In the genomic region with DNA sequence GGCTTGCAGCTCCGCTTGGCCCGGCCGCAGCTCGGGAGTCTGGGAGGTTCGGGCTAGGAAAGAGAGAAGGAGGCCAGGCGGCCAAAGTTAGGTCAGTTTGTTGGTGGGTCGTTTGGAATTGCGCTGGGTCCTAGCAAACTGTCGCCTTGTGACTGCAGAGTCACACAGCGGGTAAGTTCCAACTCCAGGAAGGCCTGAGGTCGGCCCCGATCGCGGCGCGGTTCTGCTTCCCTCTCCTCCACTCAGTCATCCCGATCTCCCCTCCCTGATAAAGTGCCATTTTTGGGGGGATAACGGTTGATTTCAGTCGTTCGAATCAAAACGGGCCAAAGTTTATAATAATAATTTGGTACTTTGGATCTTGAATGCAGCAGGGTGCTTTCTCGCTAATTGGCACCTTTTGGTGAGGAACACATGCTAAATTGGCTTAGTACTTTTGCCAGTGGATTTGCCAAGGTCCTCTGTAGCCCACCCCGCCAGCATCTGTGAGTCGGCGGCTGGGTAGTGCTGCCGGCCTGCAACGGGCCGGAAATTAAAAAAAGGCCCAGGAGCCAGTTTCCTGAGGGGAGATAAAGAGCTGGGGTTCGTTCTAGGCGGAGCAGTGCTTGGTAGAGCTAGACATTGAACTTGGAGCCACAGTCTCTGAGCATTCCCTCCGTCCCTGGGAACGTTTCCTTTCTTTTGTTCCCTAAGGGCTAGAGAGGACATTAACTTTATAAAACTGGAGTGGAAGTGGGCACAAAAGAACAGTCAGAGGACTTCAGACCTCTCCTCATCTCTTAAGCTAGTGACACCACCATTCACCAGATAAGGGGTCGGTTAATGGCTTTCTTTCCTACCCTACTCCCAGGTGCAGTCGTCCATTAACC, we compare ENCODE assay signal across 8 cellular contexts. TPM values are rescaled to one million over a fixed set of nuclear protein-coding genes. Genes with fewer than 3 reads are reported as not detected.
DNase-seq lines count a peak whose midpoint lies in the region; ATAC-seq, FAIRE-seq and TF ChIP-seq lines count a peak whose summit lies in the region.

No MANE protein-coding gene starts in this region.

- peak overlapping the region; percentile 91 for H3K4me2 ChIP-seq in K562 (ENCODE audit: insufficient read depth, low read length)

- no peak; a peak in 1 of 4 replicates for TF ChIP-seq RAD21 in K562 (CRISPR knock-in tag; conservative IDR thresholded peaks at IDR 0.05 in 1 of 2, IDR thresholded peaks at IDR 0.05 in 1 of 2)

- peak overlapping the region; percentile 89 for H3K27ac Mint-ChIP-seq in stimulated activated memory B cell treated with anti-CD40 and anti-IgM and Interleukin-4, amounts not matched to agents 10 μg/mL and 1 μg/mL and 100 μg/mL, for 72 hours

- peaks cover 43 to 47% of the 10 kb centered on the region in 2 experiments for H3K4me1 ChIP-seq in K562 (replicated peaks in 1 of 2; ENCODE audit: control insufficient read depth in 2 of 2, insufficient read depth in 2 of 2, low read length in 2 of 2)

- peak overlapping the region; percentile 77 for H2AFZ ChIP-seq in K562 (ENCODE audit: low read depth, low read length)

- DNase-seq in K562 (ENCODE audit: extremely low read depth in 1 of 4, low spot score in 3 of 4) (peak; percentile 72 to 87 (median 82)), kidney glomerular epithelial cell (lab: John Stamatoyannopoulos, UW) (peak; percentile 18)

- in situ Hi-C loops in K562 (cut with MboI): no loop called here

- CTCF ChIA-PET in K562 (lab: Yijun Ruan, JAX; ENCODE audit: low intra/inter-chr PET ratio): interaction anchor here (0.5 kb wide), 1 partner anchor 718 kb away, joined by 3 read pairs; no protein-coding TSS in a partner anchor

- H3K27me3 Mint-ChIP-seq in stimulated activated memory B cell treated with anti-CD40 and anti-IgM and Interleukin-4, amounts not matched to agents 10 μg/mL and 1 μg/mL and 100 μg/mL, for 72 hours: no peaks in the 10 kb centered on the region

- TF ChIP-seq CTCF in C4-2B (conservative IDR thresholded peaks at IDR 0.05): no peak
- TF ChIP-seq CTCF in K562 (IDR thresholded peaks at IDR 0.05 in 2 of 3, conservative IDR thresholded peaks at IDR 0.05 in 1 of 3; ENCODE audit: insufficient read depth in 2 of 3, low read depth in 1 of 3, low read length in 3 of 3): peak in 1 of 3 experiments; percentile 14; a peak in 1 of 6 replicates

- POLR2A ChIA-PET in K562 (lab: Yijun Ruan, JAX): interaction anchor here (0.5 to 7.6 kb wide), 30 partner anchors 8 to 790 kb away, joined by 3 to 112 read pairs (median 5); a partner anchor contains a TSS

- H3K9me3 ChIP-seq in K562 (replicated peaks; ENCODE audit: control insufficient read depth, insufficient read depth, low read depth, low read length): no peaks in the 10 kb centered on the region

- H3K36me3 Mint-ChIP-seq in stimulated activated memory B cell treated with anti-CD40 and anti-IgM and Interleukin-4, amounts not matched to agents 10 μg/mL and 1 μg/mL and 100 μg/mL, for 72 hours: peaks cover 22% of the 10 kb centered on the region

- peak overlapping the region; percentile 98 for H3K27ac ChIP-seq in C4-2B
- peak overlapping the region; percentile 93 for H3K27ac ChIP-seq in K562 (ENCODE audit: extremely low read depth, low read depth, low read length)

- no peak for TF ChIP-seq POLR2A in K562 (conservative IDR thresholded peaks at IDR 0.05)

- H4K20me1 ChIP-seq in K562 (replicated peaks; ENCODE audit: control insufficient read depth, insufficient read depth, low read length): peaks cover 55% of the 10 kb centered on the region

- no peaks in the 10 kb centered on the region for H3K27me3 ChIP-seq in K562 (ENCODE audit: control insufficient read depth in 2 of 2, insufficient read depth in 2 of 2, low read length in 2 of 2)

- no peak for FAIRE-seq in K562 (lab: Jason Lieb, UNC)

- peaks cover 44% of the 10 kb centered on the region for H3K4me1 Mint-ChIP-seq in stimulated activated memory B cell treated with anti-CD40 and anti-IgM and Interleukin-4, amounts not matched to agents 10 μg/mL and 1 μg/mL and 100 μg/mL, for 72 hours

- H3K79me2 ChIP-seq in K562 (ENCODE audit: control insufficient read depth, insufficient read depth, low read length): peaks cover 62% of the 10 kb centered on the region

- peak overlapping the region; percentile 72 for H3K4me3 ChIP-seq in K562

- intact Hi-C loops in K562 (cut with micrococcal nuclease): no loop called here

- peak overlapping the region; percentile 91 for H3K4me3 Mint-ChIP-seq in stimulated activated memory B cell treated with anti-CD40 and anti-IgM and Interleukin-4, amounts not matched to agents 10 μg/mL and 1 μg/mL and 100 μg/mL, for 72 hours

- no peak; the same call in 1 of the 2 replicates for TF ChIP-seq EP300 in K562 (IDR thresholded peaks at IDR 0.05; ENCODE audit: low read length)

- BruUV-seq in K562 (replicated peaks; lab: Mats Ljungman, UMichigan): TSS peak; percentile 91

- ATAC-seq in GM21390 (IDR thresholded peaks at IDR 0.05; ENCODE audit: unreplicated experiment) (peak; percentile 22), K562 (peak; percentile 62), GM18867 (IDR thresholded peaks at IDR 0.05; ENCODE audit: unreplicated experiment) (no peak), HG03469 (IDR thresholded peaks at IDR 0.05; ENCODE audit: unreplicated experiment) (no peak)
- ATAC-seq in stimulated activated memory B cell treated with anti-CD40 and anti-IgM and Interleukin-4, amounts not matched to agents 10 μg/mL and 1 μg/mL and 100 μg/mL, for 72 hours: peak; percentile 32

- H3K9me1 ChIP-seq in K562 (ENCODE audit: control insufficient read depth, insufficient read depth, low read length): peaks cover 26% of the 10 kb centered on the region

- peak overlapping the region; percentile 96 to 99 for H3K9ac ChIP-seq in K562 (ENCODE audit: insufficient read depth in 1 of 2, low read depth in 2 of 2, low read length in 2 of 2)

- no peaks in the 10 kb centered on the region for H3K9me3 Mint-ChIP-seq in stimulated activated memory B cell treated with anti-CD40 and anti-IgM and Interleukin-4, amounts not matched to agents 10 μg/mL and 1 μg/mL and 100 μg/mL, for 72 hours

- under 1% methylated on average over 34 of the region's 34 CpGs for WGBS in K562 (ENCODE audit: insufficient coverage, low coverage, missing lambda C conversion rate)

- H3K36me3 ChIP-seq in K562 (ENCODE audit: control insufficient read depth, insufficient read depth, low read length): peaks cover 44% of the 10 kb centered on the region

TF ChIP-seq in PFSK-1, 5 proteins besides CTCF, POLR2A, EP300 and RAD21 (continues in another document):
- TF ChIP-seq FOXP2 (optimal IDR thresholded peaks at IDR 0.05; ENCODE audit: borderline replicate concordance, extremely low read depth, extremely low read length, insufficient read depth) (no peak), TAF1 (IDR thresholded peaks at IDR 0.05; ENCODE audit: borderline replicate concordance, insufficient read depth, low read length) (0 out of 2 replicates have a peak, but pooled peaks have one; percentile 15), POLR2AphosphoS5 (IDR thresholded peaks at IDR 0.05; ENCODE audit: low read depth, low read length) (peak; percentile 47; the same call in 1 of the 2 replicates)

TF ChIP-seq in K562, 482 proteins besides CTCF, POLR2A, EP300 and RAD21 (continues in another document):
- TF ChIP-seq KHSRP (IDR thresholded peaks at IDR 0.05): no peak
- TF ChIP-seq DMBX1 (CRISPR knock-in tag; IDR thresholded peaks at IDR 0.05; ENCODE audit: borderline replicate concordance): no peak
- peak; percentile 83; the same call in 1 of the 2 replicates for TF ChIP-seq HIVEP1 (CRISPR knock-in tag; IDR thresholded peaks at IDR 0.05)
- TF ChIP-seq ZNF121 (CRISPR knock-in tag; conservative IDR thresholded peaks at IDR 0.05): peak; percentile 64
- TF ChIP-seq ZC3H11A (IDR thresholded peaks at IDR 0.05; ENCODE audit: low read depth, low read length): 0 out of 2 replicates have a peak, but pooled peaks have one; percentile 53

RNA-seq across cellular contexts. Expression of a gene that starts 0.9 kb away (rescaled TPM):
- 41.1 TPM for polyA plus RNA-seq in PFSK-1 (2012; ENCODE audit: insufficient read length, low read depth)
- total RNA-seq in K562 (2011; cell fraction: chromatin; rRNA removed; ENCODE audit: low replicate concordance): 76.2 and 94.2 TPM in 2 replicates
- 66.2 and 75.7 TPM in 2 replicates for total RNA-seq in K562 (2011; cell fraction: nucleolus; rRNA removed)
- 78.4 and 92.8 TPM in 2 replicates for total RNA-seq in K562 (2011; cell fraction: nucleoplasm; rRNA removed)
- 215 and 275 TPM in 2 replicates for total RNA-seq in K562 (2014; rRNA removed)
- 285 and 298 TPM in 2 replicates for total RNA-seq in K562 (2014; rRNA removed; fragmentation: Illumina TruSeq; extraction: Trizol)
- 335 and 354 TPM in 2 replicates for total RNA-seq in K562 (2015; rRNA removed; fragmentation: Illumina TruSeq; extraction: Trizol)
- 240 TPM in 2 replicates for total RNA-seq in K562 (2021)
- polyA plus RNA-seq in K562 (2011; rRNA removed): 206 and 218 TPM in 2 replicates
- 145 and 195 TPM in 2 replicates for polyA plus RNA-seq in K562 (2011; cell fraction: cytosol; rRNA removed)
- 56.6 and 72.9 TPM in 2 replicates for polyA plus RNA-seq in K562 (2011; cell fraction: nucleus; rRNA removed)
- 253 and 378 TPM in 2 replicates for polyA plus RNA-seq in K562 (2012)
- polyA plus RNA-seq in K562 (2014; fragmentation: Illumina TruSeq; extraction: Trizol): 493 and 580 TPM in 2 replicates
- 100 to 1,000 TPM; 575 to 625 TPM for polyA plus RNA-seq in K562 (2014; fragmentation: Nextera tagmentation; extraction: Ambion mirVana)
- 266 and 269 TPM in 2 replicates for polyA plus RNA-seq in K562 (2014; rRNA removed)
- 172 and 189 TPM in 2 replicates for polyA minus RNA-seq in K562 (2011; rRNA and poly(A)+ RNA removed)
- 89.8 and 112 TPM in 2 replicates for polyA minus RNA-seq in K562 (2011; cell fraction: cytosol; rRNA and poly(A)+ RNA removed)
- polyA minus RNA-seq in K562 (2011; cell fraction: nucleus; rRNA and poly(A)+ RNA removed): 25.2 and 45.9 TPM in 2 replicates

RNA-seq across cellular contexts. Expression of a gene that starts 17.2 kb away (rescaled TPM):
- polyA plus RNA-seq in PFSK-1 (2012; ENCODE audit: insufficient read length, low read depth): 0.18 TPM
- total RNA-seq in K562 (2011; cell fraction: chromatin; rRNA removed; ENCODE audit: low replicate concordance): 0.79 and 1.6 TPM in 2 replicates
- total RNA-seq in K562 (2011; cell fraction: nucleolus; rRNA removed): 2.1 and 2.3 TPM in 2 replicates
- total RNA-seq in K562 (2011; cell fraction: nucleoplasm; rRNA removed): 1.0 TPM in 1 of 2 replicates, not detected in the other
- total RNA-seq in K562 (2014; rRNA removed) (0.65 and 0.77 TPM in 2 replicates), K562 (2014; rRNA removed; fragmentation: Illumina TruSeq; extraction: Trizol) (0.06 and 0.15 TPM in 2 replicates), K562 (2015; rRNA removed; fragmentation: Illumina TruSeq; extraction: Trizol) (0.25 and 0.34 TPM in 2 replicates), K562 (2021) (0.89 and 0.98 TPM in 2 replicates)
- polyA plus RNA-seq in K562 (2011; rRNA removed) (0.13 and 0.19 TPM in 2 replicates), K562 (2014; fragmentation: Illumina TruSeq; extraction: Trizol) (0.09 and 0.26 TPM in 2 replicates), K562 (2014; fragmentation: Nextera tagmentation; extraction: Ambion mirVana) (not detected), K562 (2014; rRNA removed) (0.17 TPM in 1 of 2 replicates, not detected in the other)
- 0.06 TPM in 1 of 2 replicates, not detected in the other for polyA plus RNA-seq in K562 (2011; cell fraction: cytosol; rRNA removed)
- polyA plus RNA-seq in K562 (2011; cell fraction: nucleus; rRNA removed): 0.16 and 0.41 TPM in 2 replicates
- 0.75 and 0.85 TPM in 2 replicates for polyA plus RNA-seq in K562 (2012)
- 0.60 and 0.90 TPM in 2 replicates for polyA minus RNA-seq in K562 (2011; rRNA and poly(A)+ RNA removed)
- polyA minus RNA-seq in K562 (2011; cell fraction: cytosol; rRNA and poly(A)+ RNA removed): 1.2 and 2.5 TPM in 2 replicates
- polyA minus RNA-seq in K562 (2011; cell fraction: nucleus; rRNA and poly(A)+ RNA removed): 2.3 and 4.4 TPM in 2 replicates

Comparison
In these comparisons a context has a peak if more than half of its experiments do, and no peak if none do; other contexts are left out.
1. ATAC-seq: peak in GM21390 (single experiment), K562 (single experiment) and stimulated activated memory B cell treated with anti-CD40 and anti-IgM and Interleukin-4, amounts not matched to agents 10 μg/mL and 1 μg/mL and 100 μg/mL, for 72 hours (single experiment); none in GM18867 (single experiment) and HG03469 (single experiment).